In genomic region chr17:32929288-32929574, GRCh38 we compare ENCODE assay signal across 10 cellular contexts. TPM values are rescaled to one million over a fixed set of nuclear protein-coding genes. Genes with fewer than 3 reads are reported as not detected.
DNase-seq lines count a peak whose midpoint lies in the region; ATAC-seq, FAIRE-seq and TF ChIP-seq lines count a peak whose summit lies in the region.
"Had no signal": no experiment of that assay in that cellular context is flagged by ENCODE, and none has a peak within 500 bp of the region (broad histone marks: within the 10 kb centered on the region; RNA-seq: fewer than 3 reads in every experiment).

No MANE protein-coding gene starts in this region.

- no peaks in the 10 kb centered on the region for H3K79me2 ChIP-seq in endothelial cell of umbilical vein (ENCODE audit: control insufficient read depth, insufficient read depth, low read length)

- H3K4me2 ChIP-seq in endothelial cell of umbilical vein (ENCODE audit: insufficient read depth, low read length): peak overlapping the region; percentile 71

- BruUV-seq in endothelial cell of umbilical vein (replicated peaks; lab: Mats Ljungman, UMichigan): no TSS peak

- intact Hi-C loops in heart left ventricle (cut with DNase I) (no loop called here), Right ventricle myocardium superior (cut with DNase I) (no loop called here), endothelial cell of umbilical vein (cut with micrococcal nuclease) (loop anchor here (5.0 kb wide), 1 partner anchor 52 kb away; the partner anchor contains the start of gene MYO1D)

- no peaks in the 10 kb centered on the region for H3K9me1 ChIP-seq in endothelial cell of umbilical vein (replicated peaks; ENCODE audit: control insufficient read depth, extremely low read depth, insufficient read depth, low read length)

- H3K4me3 ChIP-seq in heart left ventricle (peak overlapping the region in 9 of 12 donors; percentile 53 to 82 (median 65)), endothelial cell of umbilical vein (replicated peaks in 1 of 3; ENCODE audit: insufficient read depth in 1 of 3, low read depth in 1 of 3, low read length in 3 of 3) (peak overlapping the region in 2 of 3 experiments; percentile 73 to 78), muscle layer of duodenum (ENCODE audit: low read depth in 1 of 2, low read length in 2 of 2) (peak overlapping the region; percentile 73 to 79), urinary bladder (ENCODE audit: low read depth, low read length) (peak overlapping the region; percentile 83)

- CTCF ChIA-PET in endothelial cell of umbilical vein (lab: Charles Lee): interaction anchor here (0.6 to 2.9 kb wide), 10 partner anchors 8 to 1382 kb away, joined by 3 to 17 read pairs (median 4); partner anchors contain the start of gene MYO1D

- no peaks in the 10 kb centered on the region for H4K20me1 ChIP-seq in endothelial cell of umbilical vein (replicated peaks; ENCODE audit: control insufficient read depth, extremely low read depth, insufficient read depth, low read length)

- WGBS in heart left ventricle, 4 donors: 32 to 49% (median 42%) methylated on average over 6 of the region's 6 CpGs
- WGBS in urinary bladder: 35% methylated on average over 6 of the region's 6 CpGs

- H3K4me1 ChIP-seq in heart left ventricle (peaks cover 0 to 13% (median 2%) of the 10 kb centered on the region in 12 donors), endothelial cell of umbilical vein (ENCODE audit: control insufficient read depth, extremely low read depth, insufficient read depth, low read length) (peaks cover 31% of the 10 kb centered on the region), muscle layer of duodenum (ENCODE audit: control insufficient read depth in 1 of 2, insufficient read depth in 2 of 2, low read length in 2 of 2) (peaks cover 8 to 11% of the 10 kb centered on the region in 2 donors), urinary bladder (ENCODE audit: insufficient read depth) (no peaks in the 10 kb centered on the region)

- dilution Hi-C loops in endothelial cell of umbilical vein (cut with MboI; ENCODE audit: extremely low pct_ligation_motif_present, low sequenced_read_pairs): no loop called here

- TF ChIP-seq CTCF in heart left ventricle (IDR thresholded peaks at IDR 0.05): no peak
- TF ChIP-seq CTCF in endothelial cell of umbilical vein (IDR thresholded peaks at IDR 0.05; ENCODE audit: extremely low read depth in 1 of 2, insufficient read depth in 1 of 2, low read depth in 1 of 2, low read length in 2 of 2): no peak

- H3K27ac ChIP-seq in heart left ventricle (no peak overlapping the region), endothelial cell of umbilical vein (ENCODE audit: insufficient read depth, low read depth, low read length) (no peak overlapping the region), muscle layer of duodenum (ENCODE audit: low read length) (peak overlapping the region; percentile 25), urinary bladder (ENCODE audit: low read depth) (no peak overlapping the region)

- DNase-seq in heart left ventricle: no peak
- DNase-seq in Right ventricle myocardium superior: no peak
- DNase-seq in endothelial cell of umbilical vein (ENCODE audit: low read depth, low spot score): no peak
- DNase-seq in RPMI8226: no peak
- no peak for DNase-seq in ureter (ENCODE audit: low spot score)
- no peak for DNase-seq in NOMO-1 treated with DMSO at 0.1 percent for 48 hours (lab: John Stamatoyannopoulos, UW; ENCODE audit: unreplicated experiment)
- DNase-seq: activated CD4-positive, CD25-positive, alpha-beta regulatory T cell treated with anti-CD3 and anti-CD28 coated beads, Interleukin-2, amount 50 U/mL, for 72 hours had no signal

- H3K36me3 ChIP-seq in heart left ventricle (peaks cover 0 to 13% (median 0%) of the 10 kb centered on the region in 9 donors), endothelial cell of umbilical vein (ENCODE audit: control insufficient read depth in 2 of 2, extremely low read depth in 1 of 2, insufficient read depth in 2 of 2, low read length in 2 of 2) (peaks cover 11 to 14% of the 10 kb centered on the region in 2 experiments), muscle layer of duodenum (ENCODE audit: control insufficient read depth in 1 of 2, insufficient read depth in 2 of 2, low read length in 2 of 2) (peaks cover 7 to 14% of the 10 kb centered on the region in 2 donors), urinary bladder (ENCODE audit: insufficient read depth) (no peaks in the 10 kb centered on the region)

- H3K9me3 ChIP-seq in heart left ventricle (no peaks in the 10 kb centered on the region), endothelial cell of umbilical vein (replicated peaks; ENCODE audit: control insufficient read depth, insufficient read depth, low read length) (no peaks in the 10 kb centered on the region), muscle layer of duodenum (ENCODE audit: control insufficient read depth in 1 of 2, low read length in 2 of 2) (no peaks in the 10 kb centered on the region)

- peak in 1 of 4 donors; percentile 22 for ATAC-seq in heart left ventricle
- no peak for ATAC-seq in Right ventricle myocardium superior (ENCODE audit: poor library complexity)

- no peak for FAIRE-seq in endothelial cell of umbilical vein (lab: Jason Lieb, UNC)
- FAIRE-seq: frontal cortex had no signal

- POLR2A ChIA-PET in endothelial cell of umbilical vein (lab: Charles Lee): interaction anchor here (1.0 kb wide), 1 partner anchor 7 kb away, joined by 3 read pairs; no protein-coding TSS in a partner anchor

- peak overlapping the region; percentile 10 for H3K9ac ChIP-seq in endothelial cell of umbilical vein (replicated peaks; ENCODE audit: extremely low read depth, insufficient read depth, low read length)

- peak overlapping the region; percentile 53 for H2AFZ ChIP-seq in endothelial cell of umbilical vein (ENCODE audit: low read depth, low read length)

- TF ChIP-seq POLR2A in heart left ventricle (IDR thresholded peaks at IDR 0.05) (no peak), endothelial cell of umbilical vein (IDR thresholded peaks at IDR 0.05; ENCODE audit: low read depth, low read length) (no peak)

- H3K27me3 ChIP-seq in heart left ventricle: peaks cover 0 to 27% (median 2%) of the 10 kb centered on the region in 9 donors
- H3K27me3 ChIP-seq in endothelial cell of umbilical vein (ENCODE audit: control insufficient read depth in 2 of 2, insufficient read depth in 2 of 2, low read length in 2 of 2): no peaks in the 10 kb centered on the region
- peaks cover 4% of the 10 kb centered on the region for H3K27me3 ChIP-seq in muscle layer of duodenum (ENCODE audit: low read depth, low read length)

TF ChIP-seq in endothelial cell of umbilical vein, 7 proteins besides CTCF, POLR2A, EP300 and RAD21:
- TF ChIP-seq, protein P1, sequence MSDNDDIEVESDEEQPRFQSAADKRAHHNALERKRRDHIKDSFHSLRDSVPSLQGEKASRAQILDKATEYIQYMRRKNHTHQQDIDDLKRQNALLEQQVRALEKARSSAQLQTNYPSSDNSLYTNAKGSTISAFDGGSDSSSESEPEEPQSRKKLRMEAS (IDR thresholded peaks at IDR 0.05; ENCODE audit: insufficient read depth, insufficient read length): no peak

RNA-seq across cellular contexts. Expression of gene TMEM98, which starts 1.3 kb away (rescaled TPM):
- total RNA-seq in heart left ventricle: 10 to 100 TPM in 6 of 9 donors, 1 to 10 TPM in 3; 6.1 to 35.8 (median 13.3) TPM
- 10 to 100 TPM in 1 of 2 donors, 1 to 10 TPM in 1; 5.7 to 23.1 TPM for polyA plus RNA-seq in heart left ventricle
- total RNA-seq in Right ventricle myocardium superior: 10.0 TPM
- total RNA-seq in endothelial cell of umbilical vein: 83.6 and 101 TPM in 2 replicates
- 427 and 456 TPM in 2 replicates for polyA plus RNA-seq in endothelial cell of umbilical vein
- polyA plus RNA-seq in endothelial cell of umbilical vein (2011; cell fraction: cytosol; rRNA removed): 332 and 366 TPM in 2 replicates
- polyA plus RNA-seq in endothelial cell of umbilical vein (2011; cell fraction: nucleus; rRNA removed): 220 and 248 TPM in 2 replicates
- polyA plus RNA-seq in endothelial cell of umbilical vein (2012): 143 and 151 TPM in 2 replicates
- 441 and 489 TPM in 2 replicates for polyA minus RNA-seq in endothelial cell of umbilical vein
- not detected for polyA minus RNA-seq in endothelial cell of umbilical vein (2011; cell fraction: cytosol; rRNA and poly(A)+ RNA removed)
- polyA minus RNA-seq in endothelial cell of umbilical vein (2011; cell fraction: nucleus; rRNA and poly(A)+ RNA removed): 52.7 and 71.3 TPM in 2 replicates
- 79.7 TPM for total RNA-seq in urinary bladder
- polyA plus RNA-seq in urinary bladder: 86.3 TPM
- total RNA-seq in ureter: 41.9 TPM

RNA-seq across cellular contexts. Expression of gene MYO1D, which starts 52.3 kb away (rescaled TPM):
- total RNA-seq in heart left ventricle (10 to 100 TPM in 5 of 9 donors, 1 to 10 TPM in 4; 4.7 to 15.5 (median 10.4) TPM), Right ventricle myocardium superior (3.8 TPM), endothelial cell of umbilical vein (85.5 and 101 TPM in 2 replicates), urinary bladder (31.7 TPM), ureter (75.8 TPM)
- polyA plus RNA-seq in heart left ventricle (1 to 10 TPM; 3.3 to 5.6 TPM), endothelial cell of umbilical vein (34.8 and 37.8 TPM in 2 replicates), urinary bladder (18.7 TPM)
- polyA plus RNA-seq in endothelial cell of umbilical vein (2011; cell fraction: cytosol; rRNA removed): 56.3 and 56.6 TPM in 2 replicates
- 44.8 and 49.7 TPM in 2 replicates for polyA plus RNA-seq in endothelial cell of umbilical vein (2011; cell fraction: nucleus; rRNA removed)
- 69.7 and 82.3 TPM in 2 replicates for polyA plus RNA-seq in endothelial cell of umbilical vein (2012)
- 111 and 138 TPM in 2 replicates for polyA minus RNA-seq in endothelial cell of umbilical vein
- not detected for polyA minus RNA-seq in endothelial cell of umbilical vein (2011; cell fraction: cytosol; rRNA and poly(A)+ RNA removed)
- polyA minus RNA-seq in endothelial cell of umbilical vein (2011; cell fraction: nucleus; rRNA and poly(A)+ RNA removed): 149 and 254 TPM in 2 replicates
